Comparison of ENCODE assay signal across 14 cellular contexts in genomic region chr10:33803248-33803647, GRCh38.
A peak's percentile ranks its signal among the peaks of the same experiment; 100 is the strongest.
DNase-seq lines count a peak whose midpoint lies in the region; ATAC-seq, FAIRE-seq and TF ChIP-seq lines count a peak whose summit lies in the region.
"Had no signal": no experiment of that assay in that cellular context is flagged by ENCODE, and none has a peak within 500 bp of the region (broad histone marks: within the 10 kb centered on the region; RNA-seq: fewer than 3 reads in every experiment).

No MANE protein-coding gene starts in this region.

- H2AK5ac ChIP-seq in trophoblast cell (ENCODE audit: low read length), result no peak overlapping the region

- H2BK12ac ChIP-seq in trophoblast cell (ENCODE audit: low read length), result no peak overlapping the region

- H3K9ac ChIP-seq in fibroblast of lung (ENCODE audit: insufficient read depth, low read length) (no peak overlapping the region), trophoblast cell (ENCODE audit: low read length) (no peak overlapping the region)

- peaks cover 5% of the 10 kb centered on the region for H3K79me1 ChIP-seq in trophoblast cell (ENCODE audit: low read length)

- H2BK120ac ChIP-seq in trophoblast cell (ENCODE audit: insufficient read depth, low read length, poor library complexity), result no peak overlapping the region

- WGBS in trophoblast cell (ENCODE audit: extremely low coverage, insufficient coverage, insufficient read length), result no CpG with 5 or more reads among the region's 3 CpGs

- no peaks in the 10 kb centered on the region for H3K36me3 ChIP-seq in fibroblast of lung (ENCODE audit: control insufficient read depth, insufficient read depth, low read length)
- no peaks in the 10 kb centered on the region for H3K36me3 ChIP-seq in trophoblast cell (ENCODE audit: control insufficient read depth in 1 of 2, insufficient read depth in 2 of 2, low read length in 2 of 2)
- no peaks in the 10 kb centered on the region for H3K36me3 ChIP-seq in Peyer's patch
- H3K36me3 ChIP-seq: BE2C, esophagus muscularis mucosa had no signal

- H3K18ac ChIP-seq in trophoblast cell (ENCODE audit: low read length), result no peak overlapping the region

- no peaks in the 10 kb centered on the region for H3K27me3 ChIP-seq in fibroblast of lung (ENCODE audit: control insufficient read depth, insufficient read depth, low read length)
- H3K27me3 ChIP-seq in trophoblast cell (ENCODE audit: insufficient read depth, low read length), result no peaks in the 10 kb centered on the region
- no peaks in the 10 kb centered on the region for H3K27me3 ChIP-seq in Peyer's patch
- H3K27me3 ChIP-seq: BE2C, esophagus muscularis mucosa had no signal

- H4K8ac ChIP-seq in trophoblast cell (ENCODE audit: low read depth, low read length), result no peak overlapping the region

- H3K14ac ChIP-seq in trophoblast cell (ENCODE audit: low read length), result no peak overlapping the region

- H3K4me1 ChIP-seq in fibroblast of lung (ENCODE audit: control insufficient read depth, extremely low read depth, insufficient read depth, low read length) (no peaks in the 10 kb centered on the region), trophoblast cell (ENCODE audit: control insufficient read depth in 1 of 2, insufficient read depth in 2 of 2, low read length in 2 of 2) (peaks cover 4 to 6% of the 10 kb centered on the region in 2 experiments), Peyer's patch (no peaks in the 10 kb centered on the region)
- H3K4me1 ChIP-seq: BE2C had no signal

- H3K9me3 ChIP-seq in fibroblast of lung (ENCODE audit: control insufficient read depth, insufficient read depth, low read depth, low read length) (no peaks in the 10 kb centered on the region), trophoblast cell (ENCODE audit: insufficient read depth, low read depth, low read length) (no peaks in the 10 kb centered on the region), Peyer's patch (no peaks in the 10 kb centered on the region)
- H3K9me3 ChIP-seq: BE2C, esophagus muscularis mucosa had no signal

- DNase-seq in GM04503 (ENCODE audit: low read depth), result peak; percentile 25
- peak; percentile 94 for DNase-seq in RCC 7860 (ENCODE audit: low spot score)
- peak; percentile 20 to 86 for DNase-seq in fibroblast of lung (ENCODE audit: low read depth in 2 of 2)
- DNase-seq in trophoblast cell, result peak; percentile 11 to 50
- no peak for DNase-seq in T-helper 1 cell
- no peak for DNase-seq in stimulated activated naive CD8-positive, alpha-beta T cell treated with anti-CD3 and anti-CD28 coated beads, Interleukin-15, Interleukin-2, amounts not matched to agents 100 U/mL and 50 U/mL, for 24 hours
- DNase-seq in Peyer's patch, result no peak
- DNase-seq: activated CD8-positive, alpha-beta T cell treated with anti-CD3 and anti-CD28 coated beads, Interleukin-2, amount 10 ng/mL, durations not matched to agents 7 days and 5 days; BE2C; NCI-H1048; stimulated activated naive CD8-positive, alpha-beta T cell treated with anti-CD3 and anti-CD28 coated beads, Interleukin-15, amount 100 ng/mL, for 72 hours had no signal

- TF ChIP-seq CTCF in fibroblast of lung (conservative IDR thresholded peaks at IDR 0.05 in 1 of 2, IDR thresholded peaks at IDR 0.05 in 1 of 2; ENCODE audit: low read depth in 1 of 2, low read length in 2 of 2), result no peak
- no peak for TF ChIP-seq CTCF in Peyer's patch (IDR thresholded peaks at IDR 0.05)

- no peak overlapping the region for H2BK5ac ChIP-seq in trophoblast cell (ENCODE audit: low read depth, low read length, poor library complexity)

- no peaks in the 10 kb centered on the region for H4K20me1 ChIP-seq in fibroblast of lung (ENCODE audit: control insufficient read depth, extremely low read depth, insufficient read depth, low read length)

- H3K4ac ChIP-seq in trophoblast cell (ENCODE audit: low read depth, low read length), result no peak overlapping the region

- no peak for TF ChIP-seq POLR2A in Peyer's patch (IDR thresholded peaks at IDR 0.05)

- no peaks in the 10 kb centered on the region for H3K79me2 ChIP-seq in fibroblast of lung (ENCODE audit: control insufficient read depth, insufficient read depth, low read length)
- no peaks in the 10 kb centered on the region for H3K79me2 ChIP-seq in trophoblast cell (ENCODE audit: control insufficient read depth, insufficient read depth, low read length, poor library complexity)

- no peak overlapping the region for H3K4me3 ChIP-seq in fibroblast of lung (replicated peaks in 1 of 4; ENCODE audit: control extremely low read depth in 1 of 4, insufficient read depth in 1 of 4, low read depth in 3 of 4, low read length in 4 of 4)
- no peak overlapping the region for H3K4me3 ChIP-seq in trophoblast cell (ENCODE audit: low read depth, low read length)
- no peak overlapping the region for H3K4me3 ChIP-seq in Peyer's patch
- H3K4me3 ChIP-seq: coronary artery, esophagus muscularis mucosa had no signal

- H4K91ac ChIP-seq in trophoblast cell (ENCODE audit: low read depth, low read length), result no peak overlapping the region

- no peak overlapping the region for H4K12ac ChIP-seq in trophoblast cell (ENCODE audit: low read depth, low read length)

- peak; percentile 94 for FAIRE-seq in RCC 7860 (lab: Jason Lieb, UNC)
- FAIRE-seq: H1 had no signal

- no peak overlapping the region for H2AFZ ChIP-seq in fibroblast of lung (ENCODE audit: low read length)
- no peak overlapping the region for H2AFZ ChIP-seq in trophoblast cell (ENCODE audit: insufficient read depth, low read length, poor library complexity)

- no peak for ATAC-seq in stimulated activated naive CD8-positive, alpha-beta T cell treated with anti-CD3 and anti-CD28 coated beads, Interleukin-15, Interleukin-2, amounts not matched to agents 100 U/mL and 50 U/mL, for 24 hours
- ATAC-seq: activated CD8-positive, alpha-beta T cell treated with anti-CD3 and anti-CD28 coated beads, Interleukin-2, amount 10 ng/mL, durations not matched to agents 7 days and 5 days; stimulated activated naive CD8-positive, alpha-beta T cell treated with anti-CD3 and anti-CD28 coated beads, Interleukin-15, amount 100 ng/mL, for 72 hours had no signal

- H3K27ac ChIP-seq in fibroblast of lung (ENCODE audit: insufficient read depth, low read length) (no peak overlapping the region), trophoblast cell (ENCODE audit: low read depth, low read length) (no peak overlapping the region), Peyer's patch (no peak overlapping the region)
- H3K27ac ChIP-seq: coronary artery, esophagus muscularis mucosa had no signal

- no peak overlapping the region for H3K23ac ChIP-seq in trophoblast cell (ENCODE audit: low read length)

- H3K4me2 ChIP-seq in fibroblast of lung (ENCODE audit: extremely low read depth, insufficient read depth, low read length) (no peak overlapping the region), trophoblast cell (ENCODE audit: low read length) (no peak overlapping the region)

Comparison
In these comparisons a context has a peak if more than half of its experiments do, and no peak if none do; other contexts are left out.
1. DNase-seq: peak in GM04503 (single experiment), RCC 7860 (single experiment), fibroblast of lung (2 of 2) and trophoblast cell (2 of 2); none in T-helper 1 cell (0 of 5), stimulated activated naive CD8-positive, alpha-beta T cell treated with anti-CD3 and anti-CD28 coated beads, Interleukin-15, Interleukin-2, amounts not matched to agents 100 U/mL and 50 U/mL, for 24 hours (single experiment) and Peyer's patch (0 of 3).